ENCODE assay signal across 14 cellular contexts in genomic region chr22:50297510-50298265, GRCh38. TPM values are rescaled to one million over a fixed set of nuclear protein-coding genes. Genes with fewer than 3 reads are reported as not detected.
DNase-seq lines count a peak whose midpoint lies in the region; TF ChIP-seq lines count a peak whose summit lies in the region.
"Had no signal": no experiment of that assay in that cellular context is flagged by ENCODE, and none has a peak within 500 bp of the region (broad histone marks: within the 10 kb centered on the region; RNA-seq: fewer than 3 reads in every experiment).

No MANE protein-coding gene starts in this region.

- H3K4me1 ChIP-seq in tibial artery, result peaks cover 16 to 100% (median 91%) of the 10 kb centered on the region in 4 donors

- H3K9me3 ChIP-seq in tibial artery, result no peaks in the 10 kb centered on the region

- no peaks in the 10 kb centered on the region for H3K27me3 Mint-ChIP-seq in nephron (ENCODE audit: low read depth)
- peaks cover 19% of the 10 kb centered on the region for H3K27me3 Mint-ChIP-seq in T-helper 2 cell treated with Interferon-gamma antibody and Interleukin-4, amounts not matched to agents 5 μg/mL and 100 μg/mL, for 36 hours (ENCODE audit: low read depth)

- TF ChIP-seq CTCF in coronary artery (IDR thresholded peaks at IDR 0.05) (no peak), nephron (IDR thresholded peaks at IDR 0.05; ENCODE audit: unreplicated experiment in 3 of 3) (no peak), tibial artery (IDR thresholded peaks at IDR 0.05) (no peak)

- intact Hi-C loops in tibial artery (cut with DNase I; ENCODE audit: low total_unique reads), result no loop called here

- H3K27ac ChIP-seq in coronary artery (peak overlapping the region; percentile 35 to 98), tibial artery (peak overlapping the region; percentile 92 to 95)
- H3K27ac ChIP-seq: SK-N-MC had no signal

- DNase-seq in HT-29 (ENCODE audit: low spot score) (peak; percentile 12), coronary artery (ENCODE audit: low spot score) (no peak), tibial artery (no peak), NCI-H146 (lab: John Stamatoyannopoulos, UW) (no peak)
- no peak for DNase-seq in activated CD4-positive, alpha-beta T cell treated with anti-CD3 and anti-CD28 coated beads, Interleukin-2, amount 50 U/mL, for 1 hour
- no peak for DNase-seq in T-helper 2 cell treated with Interferon-gamma antibody and Interleukin-4, amounts not matched to agents 5 μg/mL and 100 μg/mL, for 36 hours (ENCODE audit: low spot score)
- DNase-seq: activated CD4-positive, alpha-beta T cell treated with anti-CD3 and anti-CD28 coated beads for 36 hours; activated T-cell treated with anti-CD3 and anti-CD28 coated beads, Interleukin-2, amount 50 U/mL, for 24 hours; cerebellar nuclear complex; immature natural killer cell; NCI-H2029; NCI-H524 treated with DMSO at 0.1 percent for 48 hours had no signal

- H3K27ac Mint-ChIP-seq in nephron, result peak overlapping the region; percentile 36 to 84 (median 40)
- H3K27ac Mint-ChIP-seq in T-helper 2 cell treated with Interferon-gamma antibody and Interleukin-4, amounts not matched to agents 5 μg/mL and 100 μg/mL, for 36 hours, result no peak overlapping the region
- H3K27ac Mint-ChIP-seq: activated CD4-positive, alpha-beta T cell treated with anti-CD3 and anti-CD28 coated beads for 36 hours; activated T-cell treated with anti-CD3 and anti-CD28 coated beads, Interleukin-2, amount 50 U/mL, for 24 hours; immature natural killer cell had no signal

- peaks cover 1% of the 10 kb centered on the region for H3K36me3 Mint-ChIP-seq in nephron (ENCODE audit: low read depth)
- no peaks in the 10 kb centered on the region for H3K36me3 Mint-ChIP-seq in T-helper 2 cell treated with Interferon-gamma antibody and Interleukin-4, amounts not matched to agents 5 μg/mL and 100 μg/mL, for 36 hours (ENCODE audit: low read depth)
- H3K36me3 Mint-ChIP-seq: immature natural killer cell had no signal

- no peaks in the 10 kb centered on the region for H3K9me3 Mint-ChIP-seq in nephron
- no peaks in the 10 kb centered on the region for H3K9me3 Mint-ChIP-seq in T-helper 2 cell treated with Interferon-gamma antibody and Interleukin-4, amounts not matched to agents 5 μg/mL and 100 μg/mL, for 36 hours
- H3K9me3 Mint-ChIP-seq: activated T-cell treated with anti-CD3 and anti-CD28 coated beads, Interleukin-2, amount 50 U/mL, for 24 hours; immature natural killer cell had no signal

- no peaks in the 10 kb centered on the region for H3K27me3 ChIP-seq in tibial artery

- H3K36me3 ChIP-seq in tibial artery, result no peaks in the 10 kb centered on the region

- H3K4me1 Mint-ChIP-seq in nephron, result peaks cover 33% of the 10 kb centered on the region
- peaks cover under 1% of the 10 kb centered on the region for H3K4me1 Mint-ChIP-seq in T-helper 2 cell treated with Interferon-gamma antibody and Interleukin-4, amounts not matched to agents 5 μg/mL and 100 μg/mL, for 36 hours (ENCODE audit: low read depth)
- H3K4me1 Mint-ChIP-seq: immature natural killer cell had no signal

- peak overlapping the region; percentile 16 to 25 (median 20) for H3K4me3 Mint-ChIP-seq in nephron
- H3K4me3 Mint-ChIP-seq in T-helper 2 cell treated with Interferon-gamma antibody and Interleukin-4, amounts not matched to agents 5 μg/mL and 100 μg/mL, for 36 hours, result no peak overlapping the region
- H3K4me3 Mint-ChIP-seq: activated CD4-positive, alpha-beta T cell treated with anti-CD3 and anti-CD28 coated beads for 36 hours; activated T-cell treated with anti-CD3 and anti-CD28 coated beads, Interleukin-2, amount 50 U/mL, for 24 hours had no signal

- peak overlapping the region; percentile 13 for H3K4me3 ChIP-seq in coronary artery
- no peak overlapping the region for H3K4me3 ChIP-seq in tibial artery
- H3K4me3 ChIP-seq: SK-N-MC had no signal

RNA-seq across cellular contexts. Expression of gene PLXNB2, which starts 9.8 kb away (rescaled TPM):
- 247 and 252 TPM in 2 replicates for total RNA-seq in HT-29 (2014; rRNA removed; shearing (Covaris generic))

RNA-seq across cellular contexts. Expression of gene MAPK11, which starts 27.5 kb away (rescaled TPM):
- total RNA-seq in HT-29 (2014; rRNA removed; shearing (Covaris generic)), result 1.6 and 2.2 TPM in 2 replicates

RNA-seq across cellular contexts. Expression of gene DENND6B, which starts 29.1 kb away (rescaled TPM):
- 4.5 and 5.2 TPM in 2 replicates for total RNA-seq in HT-29 (2014; rRNA removed; shearing (Covaris generic))

RNA-seq across cellular contexts. Expression of gene MAPK12, which starts 36.2 kb away (rescaled TPM):
- 6.6 and 6.7 TPM in 2 replicates for total RNA-seq in HT-29 (2014; rRNA removed; shearing (Covaris generic))

RNA-seq across cellular contexts. Expression of gene PPP6R2, which starts 45.4 kb away (rescaled TPM):
- total RNA-seq in HT-29 (2014; rRNA removed; shearing (Covaris generic)), result 54.1 and 56.7 TPM in 2 replicates
